27 cellular contexts compared by ENCODE assay signal in the genomic region with DNA sequence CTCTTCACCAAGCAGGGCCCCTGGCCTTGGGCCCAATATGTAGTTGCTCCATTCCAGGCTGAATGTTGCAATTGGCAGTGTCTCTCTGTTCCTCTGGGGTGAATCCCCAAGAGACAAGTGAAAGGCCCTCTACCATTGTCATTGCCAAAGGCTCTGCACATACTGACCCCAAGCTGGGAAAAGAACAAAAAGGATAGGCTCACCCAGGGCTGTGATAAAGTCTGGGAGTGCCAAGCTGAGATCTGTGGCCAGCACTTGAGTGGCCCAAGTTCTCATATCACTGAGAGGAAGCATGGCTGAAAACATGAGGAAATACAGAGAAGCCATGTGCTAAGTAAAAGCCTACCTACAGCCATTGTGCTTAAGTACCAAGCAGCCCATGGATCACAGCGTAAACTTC.
"Had no signal": no experiment of that assay in that cellular context is flagged by ENCODE, and none has a peak within 500 bp of the region (broad histone marks: within the 10 kb centered on the region; RNA-seq: fewer than 3 reads in every experiment).

No MANE protein-coding gene starts in this region.

- H3K4me3 ChIP-seq: coronary artery, dorsolateral prefrontal cortex, esophagus squamous epithelium, gastroesophageal sphincter, heart left ventricle, left lung, lower lobe of right lung, mucosa of descending colon had no signal

- H3K27ac Mint-ChIP-seq: effector memory CD8-positive, alpha-beta T cell; endodermal cell; mesothelial cell of epicardium; naive B cell had no signal

- DNase-seq: dermis blood vessel endothelial cell; dorsolateral prefrontal cortex; effector CD8-positive, alpha-beta T cell; effector memory CD8-positive, alpha-beta T cell; endodermal cell; erythroblast; esophagus squamous epithelium; foreskin fibroblast; foreskin melanocyte; heart left ventricle; hippocampal formation; left cardiac atrium; left ventricle myocardium superior; lower lobe of right lung; mesenchymal stem cell; mucosa of descending colon; naive B cell had no signal

- ATAC-seq: effector memory CD8-positive, alpha-beta T cell; esophagus mucosa; gastroesophageal sphincter; left lung; left ventricle myocardium superior; mucosa of descending colon had no signal

- H3K9me3 Mint-ChIP-seq: endodermal cell had no signal

- H3K36me3 ChIP-seq: esophagus squamous epithelium, gastroesophageal sphincter, heart left ventricle, left lung, lower lobe of right lung had no signal

- H3K27me3 ChIP-seq: dorsolateral prefrontal cortex, esophagus squamous epithelium, gastroesophageal sphincter, heart left ventricle, left lung had no signal

- FAIRE-seq: colon, endometrium, islet of Langerhans, keratinocyte had no signal

- H3K27ac ChIP-seq: coronary artery, dorsolateral prefrontal cortex, epithelial cell of prostate, esophagus squamous epithelium, gastroesophageal sphincter, heart left ventricle, left lung, lower lobe of right lung had no signal

- H3K4me1 Mint-ChIP-seq: endodermal cell, mesothelial cell of epicardium, naive B cell had no signal

- H3K4me1 ChIP-seq: esophagus squamous epithelium, gastroesophageal sphincter, heart left ventricle, left lung, lower lobe of right lung had no signal

- H3K27me3 Mint-ChIP-seq: effector memory CD8-positive, alpha-beta T cell; naive B cell had no signal

- H3K9me3 ChIP-seq: esophagus squamous epithelium, lower lobe of right lung, mucosa of descending colon had no signal

- H3K4me3 Mint-ChIP-seq: effector memory CD8-positive, alpha-beta T cell; endodermal cell; mesothelial cell of epicardium had no signal

- H3K36me3 Mint-ChIP-seq: mesothelial cell of epicardium, naive B cell had no signal
